In genomic region chr7:131026297-131027003, GRCh38 we compare ENCODE assay signal across 9 cellular contexts.
A peak's percentile ranks its signal among the peaks of the same experiment; 100 is the strongest.
DNase-seq lines count a peak whose midpoint lies in the region; ATAC-seq and TF ChIP-seq lines count a peak whose summit lies in the region.
"Had no signal": no experiment of that assay in that cellular context is flagged by ENCODE, and none has a peak within 500 bp of the region (broad histone marks: within the 10 kb centered on the region; RNA-seq: fewer than 3 reads in every experiment).

No MANE protein-coding gene starts in this region.

- no peak for DNase-seq in activated CD4-positive, alpha-beta T cell treated with anti-CD3 and anti-CD28 coated beads, Interleukin-2, amount 10 ng/mL, durations not matched to agents 24 days and 14 days
- DNase-seq in activated CD4-positive, alpha-beta T cell treated with anti-CD3 and anti-CD28 coated beads for 1 hour, result no peak
- DNase-seq in IMR-90 (peak; percentile 77), spleen (no peak)
- DNase-seq in effector CD8-positive, alpha-beta T cell (lab: John Stamatoyannopoulos, UW), result no peak
- DNase-seq in stimulated activated CD4-positive, alpha-beta T cell treated with anti-CD3 and anti-CD28 coated beads, Interleukin-2, amount 100 ng/mL, for 24 hours, result no peak

- TF ChIP-seq POLR2A in IMR-90 (IDR thresholded peaks at IDR 0.05; ENCODE audit: low read depth, low read length) (no peak), spleen (IDR thresholded peaks at IDR 0.05) (no peak)

- H3K18ac ChIP-seq in IMR-90 (ENCODE audit: low read depth, low read length), result no peak overlapping the region

- H2AFZ ChIP-seq in IMR-90 (replicated peaks; ENCODE audit: low read length, poor library complexity), result no peak overlapping the region

- H3K9me3 Mint-ChIP-seq in activated CD4-positive, alpha-beta T cell treated with anti-CD3 and anti-CD28 coated beads, Interleukin-2, amount 10 ng/mL, durations not matched to agents 24 days and 14 days, result peaks cover 4% of the 10 kb centered on the region
- peaks cover 0 to 9% (median 0%) of the 10 kb centered on the region in 5 experiments for H3K9me3 Mint-ChIP-seq in brain
- H3K9me3 Mint-ChIP-seq: CD8-positive, alpha-beta T cell had no signal

- BruUV-seq in IMR-90 (replicated peaks; lab: Mats Ljungman, UMichigan), result no TSS peak

- peaks cover 41% of the 10 kb centered on the region for H3K36me3 Mint-ChIP-seq in activated CD4-positive, alpha-beta T cell treated with anti-CD3 and anti-CD28 coated beads, Interleukin-2, amount 10 ng/mL, durations not matched to agents 24 days and 14 days (ENCODE audit: low read depth)
- H3K36me3 Mint-ChIP-seq in brain, result peaks cover 4% of the 10 kb centered on the region

- TF ChIP-seq CTCF in IMR-90 (conservative IDR thresholded peaks at IDR 0.05; ENCODE audit: low read depth, low read length) (no peak), brain (conservative IDR thresholded peaks at IDR 0.05) (no peak), spleen (IDR thresholded peaks at IDR 0.05 in 8 of 11, conservative IDR thresholded peaks at IDR 0.05 in 3 of 11) (no peak)

- dilution Hi-C loops in IMR-90 (cut with HindIII; ENCODE audit: low sequenced_read_pairs, unreplicated experiment), result no loop called here

- peaks cover 54% of the 10 kb centered on the region for H3K4me1 Mint-ChIP-seq in activated CD4-positive, alpha-beta T cell treated with anti-CD3 and anti-CD28 coated beads, Interleukin-2, amount 10 ng/mL, durations not matched to agents 24 days and 14 days
- peaks cover 34% of the 10 kb centered on the region for H3K4me1 Mint-ChIP-seq in brain

- H3K9me3 ChIP-seq in IMR-90 (ENCODE audit: control insufficient read depth, insufficient read depth, low read length) (no peaks in the 10 kb centered on the region), spleen (no peaks in the 10 kb centered on the region)

- H3K4ac ChIP-seq in IMR-90 (ENCODE audit: low read depth, low read length), result no peak overlapping the region

- H3K4me3 ChIP-seq in IMR-90 (ENCODE audit: insufficient read depth, low read depth, low read length), result no peak overlapping the region
- no peak overlapping the region for H3K4me3 ChIP-seq in spleen

- ATAC-seq in IMR-90 (ENCODE audit: low read depth) (peak; percentile 42), HG03571 (IDR thresholded peaks at IDR 0.05; ENCODE audit: unreplicated experiment) (no peak)

- TF ChIP-seq RAD21 in IMR-90 (IDR thresholded peaks at IDR 0.05; ENCODE audit: low read length), result no peak

- H3K23ac ChIP-seq in IMR-90 (ENCODE audit: low read depth, low read length), result no peak overlapping the region

- peaks cover 21% of the 10 kb centered on the region; the same call in 1 of the 2 replicates for H4K20me1 ChIP-seq in IMR-90 (ENCODE audit: insufficient read depth, low read length)

- H2BK15ac ChIP-seq in IMR-90 (ENCODE audit: low read depth, low read length), result no peak overlapping the region

- no peak overlapping the region for H2BK5ac ChIP-seq in IMR-90 (ENCODE audit: low read depth, low read length, poor library complexity, severe bottlenecking)

- H2AK5ac ChIP-seq in IMR-90 (ENCODE audit: low read depth, low read length), result no peak overlapping the region

- no peak overlapping the region for H3K56ac ChIP-seq in IMR-90 (ENCODE audit: extremely low read depth, insufficient read depth, low read length)

- H3K36me3 ChIP-seq in IMR-90 (ENCODE audit: control insufficient read depth, insufficient read depth, low read length) (peaks cover 7% of the 10 kb centered on the region), spleen (peaks cover 0 to 12% (median 0%) of the 10 kb centered on the region in 6 donors)

- H3K27me3 Mint-ChIP-seq in activated CD4-positive, alpha-beta T cell treated with anti-CD3 and anti-CD28 coated beads, Interleukin-2, amount 10 ng/mL, durations not matched to agents 24 days and 14 days, result no peaks in the 10 kb centered on the region
- no peaks in the 10 kb centered on the region for H3K27me3 Mint-ChIP-seq in brain

- WGBS in IMR-90 (ENCODE audit: extremely low coverage in 2 of 2, insufficient read length in 1 of 2), 2 experiments, result no CpG with 5 or more reads among the region's 7 CpGs
- WGBS in spleen, 5 donors, result 52 to 62% (median 60%) methylated on average over 7 of the region's 7 CpGs

- peaks cover 27 to 69% of the 10 kb centered on the region in 2 experiments for H3K79me1 ChIP-seq in IMR-90 (ENCODE audit: low read depth in 1 of 2, low read length in 2 of 2)

- H4K91ac ChIP-seq in IMR-90 (ENCODE audit: insufficient read depth, low read depth, low read length), result no peak overlapping the region

- H3K27ac ChIP-seq in IMR-90 (ENCODE audit: insufficient read depth, low read length), result no peak overlapping the region
- H3K27ac ChIP-seq in spleen, result peak overlapping the region in 7 of 8 donors; percentile 15 to 84 (median 56)

- CTCF ChIA-PET in IMR-90 (lab: Yijun Ruan, JAX), result interaction anchor here (1.1 kb wide), 1 partner anchor 130 kb away, joined by 3 read pairs; no protein-coding TSS in a partner anchor

- intact Hi-C loops in activated CD4-positive, alpha-beta T cell treated with anti-CD3 and anti-CD28 coated beads, Interleukin-2, amount 10 ng/mL, durations not matched to agents 24 days and 14 days (cut with micrococcal nuclease), result loop anchor here (5.0 kb wide), 1 partner anchor 379 kb away; no protein-coding TSS in a partner anchor
- intact Hi-C loops in IMR-90 (cut with micrococcal nuclease) (no loop called here), spleen (cut with DNase I; ENCODE audit: low total_unique reads) (no loop called here)

- no peak overlapping the region for H2BK120ac ChIP-seq in IMR-90 (ENCODE audit: low read depth, low read length)

- no peak overlapping the region for H3K9ac ChIP-seq in IMR-90 (ENCODE audit: low read depth, low read length)

- H4K8ac ChIP-seq in IMR-90 (ENCODE audit: low read depth in 2 of 2, low read length in 2 of 2), result no peak overlapping the region

- H3K4me2 ChIP-seq in IMR-90 (ENCODE audit: low read depth, low read length), result no peak overlapping the region; the same call in 1 of the 2 replicates

- H3K14ac ChIP-seq in IMR-90 (replicated peaks; ENCODE audit: low read depth, low read length), result no peak overlapping the region

- in situ Hi-C loops in IMR-90 (cut with MboI; ENCODE audit: low sequenced_read_pairs), result no loop called here

- peak overlapping the region; percentile 45 for H3K27ac Mint-ChIP-seq in activated CD4-positive, alpha-beta T cell treated with anti-CD3 and anti-CD28 coated beads, Interleukin-2, amount 10 ng/mL, durations not matched to agents 24 days and 14 days
- H3K27ac Mint-ChIP-seq in brain, result peak overlapping the region in 4 of 5 experiments; percentile 64 to 96 (median 70)

- no peak overlapping the region for H2BK20ac ChIP-seq in IMR-90 (ENCODE audit: low read depth, low read length)

- H2AK9ac ChIP-seq in IMR-90 (replicated peaks; ENCODE audit: low read depth, low read length, poor library complexity), result no peak overlapping the region

- H3K4me1 ChIP-seq in IMR-90 (ENCODE audit: control insufficient read depth, insufficient read depth, low read length), result 0 out of 2 replicates have a peak, but pooled peaks cover 2% of the 10 kb centered on the region
- peaks cover 43 to 100% (median 88%) of the 10 kb centered on the region in 6 donors for H3K4me1 ChIP-seq in spleen

- POLR2A ChIA-PET in IMR-90 (lab: Charles Lee; ENCODE audit: unreplicated experiment), result no interaction called here

- no peaks in the 10 kb centered on the region for H3K27me3 ChIP-seq in IMR-90 (ENCODE audit: control insufficient read depth, insufficient read depth, low read length)
- no peaks in the 10 kb centered on the region for H3K27me3 ChIP-seq in spleen (replicated peaks in 1 of 7)

- no peak overlapping the region for H3K4me3 Mint-ChIP-seq in activated CD4-positive, alpha-beta T cell treated with anti-CD3 and anti-CD28 coated beads, Interleukin-2, amount 10 ng/mL, durations not matched to agents 24 days and 14 days
- peak overlapping the region in 1 of 5 experiments; percentile 41 for H3K4me3 Mint-ChIP-seq in brain
- H3K4me3 Mint-ChIP-seq: CD8-positive, alpha-beta T cell had no signal

- 0 out of 2 replicates have a peak, but pooled peaks cover 7% of the 10 kb centered on the region for H3K9me1 ChIP-seq in IMR-90 (ENCODE audit: insufficient read depth, low read length)

- no peak overlapping the region for H4K5ac ChIP-seq in IMR-90 (ENCODE audit: low read depth, low read length)

TF ChIP-seq in IMR-90, 13 proteins besides CTCF, POLR2A, EP300 and RAD21:
- peak; percentile 77 for TF ChIP-seq CEBPB (IDR thresholded peaks at IDR 0.05; ENCODE audit: low read depth, low read length)
- no peak for TF ChIP-seq MXI1 (IDR thresholded peaks at IDR 0.05; ENCODE audit: borderline replicate concordance, low read depth, low read length)
- peak; percentile 51 for TF ChIP-seq MAFK (IDR thresholded peaks at IDR 0.05; ENCODE audit: low read depth, low read length)
